9 cellular contexts compared by ENCODE assay signal in genomic region chr11:3837793-3838192, GRCh38. TPM values are rescaled to one million over a fixed set of nuclear protein-coding genes. Genes with fewer than 3 reads are reported as not detected.
A peak's percentile ranks its signal among the peaks of the same experiment; 100 is the strongest.
DNase-seq lines count a peak whose midpoint lies in the region; ATAC-seq and TF ChIP-seq lines count a peak whose summit lies in the region.
"Had no signal": no experiment of that assay in that cellular context is flagged by ENCODE, and none has a peak within 500 bp of the region (broad histone marks: within the 10 kb centered on the region; RNA-seq: fewer than 3 reads in every experiment).

No MANE protein-coding gene starts in this region.

- peak overlapping the region; percentile 99 for H3K4me3 Mint-ChIP-seq in T-helper 2 cell treated with Interferon-gamma antibody and Interleukin-4, amounts not matched to agents 5 μg/mL and 100 μg/mL, for 36 hours

- ATAC-seq in left cardiac atrium (peak in 1 of 2 donors; percentile 5), thoracic aorta (ENCODE audit: insufficient number of reproducible peaks, low FRiP score, low read depth) (no peak)

- H3K4me1 Mint-ChIP-seq in T-helper 2 cell treated with Interferon-gamma antibody and Interleukin-4, amounts not matched to agents 5 μg/mL and 100 μg/mL, for 36 hours (ENCODE audit: low read depth): peaks cover 62% of the 10 kb centered on the region

- no peak for DNase-seq in T-helper 2 cell treated with Interferon-gamma antibody and Interleukin-4, amounts not matched to agents 5 μg/mL and 100 μg/mL, for 36 hours (ENCODE audit: low spot score)
- no peak for DNase-seq in T-helper 2 cell
- DNase-seq in UCSD-AML1 (lab: John Stamatoyannopoulos, UW; ENCODE audit: unreplicated experiment): peak; percentile 80
- DNase-seq in left cardiac atrium: peak; percentile 56
- DNase-seq in thoracic aorta (ENCODE audit: low spot score): no peak
- DNase-seq in NCI-H1092 treated with DMSO at 0.1 percent for 48 hours (lab: John Stamatoyannopoulos, UW): no peak
- DNase-seq in DMS153 treated with DMSO at 0.1 percent for 48 hours (lab: John Stamatoyannopoulos, UW; ENCODE audit: unreplicated experiment): no peak
- DNase-seq in activated CD4-positive, CD25-positive, alpha-beta regulatory T cell (lab: John Stamatoyannopoulos, UW): no peak

- no peaks in the 10 kb centered on the region for H3K27me3 ChIP-seq in thoracic aorta (replicated peaks; ENCODE audit: insufficient read depth)

- peak overlapping the region in 1 of 2 donors; percentile 13 for H3K27ac ChIP-seq in thoracic aorta

- no peaks in the 10 kb centered on the region for H3K36me3 ChIP-seq in thoracic aorta

- no peaks in the 10 kb centered on the region for H3K9me3 Mint-ChIP-seq in T-helper 2 cell treated with Interferon-gamma antibody and Interleukin-4, amounts not matched to agents 5 μg/mL and 100 μg/mL, for 36 hours
- H3K9me3 Mint-ChIP-seq: mesothelial cell of epicardium had no signal

- H3K4me1 ChIP-seq in thoracic aorta (ENCODE audit: control insufficient read depth in 1 of 2, low read depth in 2 of 2): peaks cover 26 to 45% of the 10 kb centered on the region in 2 donors

- no peak for TF ChIP-seq CTCF in thoracic aorta (IDR thresholded peaks at IDR 0.05)

- peaks cover 47% of the 10 kb centered on the region for H3K36me3 Mint-ChIP-seq in T-helper 2 cell treated with Interferon-gamma antibody and Interleukin-4, amounts not matched to agents 5 μg/mL and 100 μg/mL, for 36 hours (ENCODE audit: low read depth)
- H3K36me3 Mint-ChIP-seq: mesothelial cell of epicardium had no signal

- no peaks in the 10 kb centered on the region for H3K9me3 ChIP-seq in thoracic aorta

- peak overlapping the region; percentile 6 for H3K4me3 ChIP-seq in thoracic aorta

- peak overlapping the region; percentile 98 for H3K27ac Mint-ChIP-seq in T-helper 2 cell treated with Interferon-gamma antibody and Interleukin-4, amounts not matched to agents 5 μg/mL and 100 μg/mL, for 36 hours
- H3K27ac Mint-ChIP-seq: mesothelial cell of epicardium had no signal

- intact Hi-C loops in left cardiac atrium (cut with DNase I): no loop called here

- no peaks in the 10 kb centered on the region for H3K27me3 Mint-ChIP-seq in T-helper 2 cell treated with Interferon-gamma antibody and Interleukin-4, amounts not matched to agents 5 μg/mL and 100 μg/mL, for 36 hours (ENCODE audit: low read depth)

RNA-seq across cellular contexts. Expression of gene RHOG, which starts 3.0 kb away (rescaled TPM):
- 10 to 100 TPM; 31.1 to 33.3 TPM for total RNA-seq in left cardiac atrium
- total RNA-seq in thoracic aorta: 10 to 100 TPM; 49.4 to 69.7 TPM

RNA-seq across cellular contexts. Expression of gene STIM1, which starts 17.7 kb away (rescaled TPM):
- total RNA-seq in left cardiac atrium (10 to 100 TPM; 21.4 to 25.8 TPM), thoracic aorta (10 to 100 TPM; 53.8 to 63.0 TPM)

RNA-seq across cellular contexts. Expression of gene PGAP2, which starts 29.4 kb away (rescaled TPM):
- 10 to 100 TPM; 10.9 to 15.3 TPM for total RNA-seq in left cardiac atrium
- 10 to 100 TPM in 1 of 2 donors, 1 to 10 TPM in 1; 4.4 to 22.5 TPM for total RNA-seq in thoracic aorta

RNA-seq across cellular contexts. Expression of gene NUP98, which starts 40.4 kb away (rescaled TPM):
- total RNA-seq in left cardiac atrium (10 to 100 TPM; 38.0 to 59.7 TPM), thoracic aorta (100 to 1,000 TPM; 135 to 216 TPM)

Comparison
In these comparisons a context has a peak if more than half of its experiments do, and no peak if none do; other contexts are left out.
1. DNase-seq: peak in UCSD-AML1 (single experiment) and left cardiac atrium (single experiment); none in T-helper 2 cell treated with Interferon-gamma antibody and Interleukin-4, amounts not matched to agents 5 μg/mL and 100 μg/mL, for 36 hours (single experiment), T-helper 2 cell (0 of 5), thoracic aorta (single experiment), NCI-H1092 treated with DMSO at 0.1 percent for 48 hours (single experiment), DMS153 treated with DMSO at 0.1 percent for 48 hours (single experiment) and activated CD4-positive, CD25-positive, alpha-beta regulatory T cell (0 of 4).